In the genomic region with DNA sequence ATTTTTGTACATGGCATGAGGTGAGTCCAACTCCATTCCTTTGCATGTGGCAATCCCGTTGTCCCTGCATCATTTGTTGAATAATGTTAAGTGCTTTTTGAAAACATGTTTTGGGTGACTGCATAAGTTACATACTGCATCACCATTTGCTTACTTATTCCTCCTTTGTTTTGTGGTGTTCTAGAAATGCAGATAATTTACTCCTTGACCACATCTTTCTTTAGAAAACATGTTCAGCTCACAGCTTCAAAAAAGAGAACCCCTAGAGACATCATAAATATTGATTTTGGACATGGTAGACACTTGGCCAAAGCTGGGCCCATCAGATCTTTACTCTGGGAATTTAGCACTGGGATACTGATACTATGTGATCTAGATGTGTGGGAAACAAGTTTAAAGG, we compare ENCODE assay signal across 16 cellular contexts.
"Had no signal": no experiment of that assay in that cellular context is flagged by ENCODE, and none has a peak within 500 bp of the region (broad histone marks: within the 10 kb centered on the region; RNA-seq: fewer than 3 reads in every experiment).

No MANE protein-coding gene starts in this region.

- H3K9me3 ChIP-seq: adrenal gland, colonic mucosa had no signal

- H3K27ac Mint-ChIP-seq: activated B cell treated with CpG ODN at 0.5 μM for 24 hours; activated CD4-positive, alpha-beta T cell treated with anti-CD3 and anti-CD28 coated beads, Interleukin-2, amount 10 ng/mL, durations not matched to agents 7 days and 5 days; activated naive CD4-positive, alpha-beta T cell treated with anti-CD3 and anti-CD28 coated beads, Interleukin-2, amount 10 ng/mL, durations not matched to agents 7 days and 5 days; naive thymus-derived CD4-positive, alpha-beta T cell; stimulated activated memory B cell treated with anti-CD40 and anti-IgM and Interleukin-4, amounts not matched to agents 10 μg/mL and 1 μg/mL and 100 μg/mL, for 72 hours had no signal

- H3K4me3 Mint-ChIP-seq: activated B cell treated with CpG ODN at 0.5 μM for 24 hours; activated CD4-positive, alpha-beta T cell treated with anti-CD3 and anti-CD28 coated beads, Interleukin-2, amount 10 ng/mL, durations not matched to agents 7 days and 5 days; activated naive CD4-positive, alpha-beta T cell treated with anti-CD3 and anti-CD28 coated beads, Interleukin-2, amount 10 ng/mL, durations not matched to agents 7 days and 5 days; naive thymus-derived CD4-positive, alpha-beta T cell; stimulated activated memory B cell treated with anti-CD40 and anti-IgM and Interleukin-4, amounts not matched to agents 10 μg/mL and 1 μg/mL and 100 μg/mL, for 72 hours had no signal

- H3K4me1 Mint-ChIP-seq: activated B cell treated with CpG ODN at 0.5 μM for 24 hours; activated naive CD4-positive, alpha-beta T cell treated with anti-CD3 and anti-CD28 coated beads, Interleukin-2, amount 10 ng/mL, durations not matched to agents 7 days and 5 days; naive thymus-derived CD4-positive, alpha-beta T cell; stimulated activated memory B cell treated with anti-CD40 and anti-IgM and Interleukin-4, amounts not matched to agents 10 μg/mL and 1 μg/mL and 100 μg/mL, for 72 hours had no signal

- H3K36me3 ChIP-seq: adrenal gland, cardiac muscle cell, colonic mucosa, spleen, tibial nerve had no signal

- H3K36me3 Mint-ChIP-seq: activated naive CD4-positive, alpha-beta T cell treated with anti-CD3 and anti-CD28 coated beads, Interleukin-2, amount 10 ng/mL, durations not matched to agents 7 days and 5 days; stimulated activated memory B cell treated with anti-CD40 and anti-IgM and Interleukin-4, amounts not matched to agents 10 μg/mL and 1 μg/mL and 100 μg/mL, for 72 hours had no signal

- H3K4me1 ChIP-seq: adrenal gland, colonic mucosa, spleen, tibial nerve had no signal

- H3K27me3 Mint-ChIP-seq: activated B cell treated with CpG ODN at 0.5 μM for 24 hours; activated naive CD4-positive, alpha-beta T cell treated with anti-CD3 and anti-CD28 coated beads, Interleukin-2, amount 10 ng/mL, durations not matched to agents 7 days and 5 days; naive thymus-derived CD4-positive, alpha-beta T cell had no signal

- H3K27ac ChIP-seq: adrenal gland, colonic mucosa, spleen, tibial nerve had no signal

- H3K27me3 ChIP-seq: adrenal gland, cardiac muscle cell, colonic mucosa, spleen, tibial nerve had no signal

- H3K4me3 ChIP-seq: adrenal gland, cardiac muscle cell, colonic mucosa, spleen, tibial nerve had no signal

- DNase-seq: activated B cell treated with CpG ODN at 0.5 μM for 24 hours; activated CD4-positive, alpha-beta T cell treated with anti-CD3 and anti-CD28 coated beads, Interleukin-2, amount 10 ng/mL, durations not matched to agents 7 days and 5 days; activated CD8-positive, alpha-beta memory T cell treated with anti-CD3 and anti-CD28 coated beads for 24 hours; activated naive CD4-positive, alpha-beta T cell treated with anti-CD3 and anti-CD28 coated beads, Interleukin-2, amount 10 ng/mL, durations not matched to agents 7 days and 5 days; adrenal gland; colonic mucosa; hippocampal formation; kidney glomerular epithelial cell; naive thymus-derived CD4-positive, alpha-beta T cell; right cardiac atrium; SK-N-SH; spleen; stimulated activated CD4-positive, alpha-beta T cell treated with anti-CD3 and anti-CD28 coated beads, Interleukin-1b, Interleukin-23, amount 100 ng/mL, for 48 hours had no signal
